ENCODE assay signal across 26 cellular contexts in the genomic region with DNA sequence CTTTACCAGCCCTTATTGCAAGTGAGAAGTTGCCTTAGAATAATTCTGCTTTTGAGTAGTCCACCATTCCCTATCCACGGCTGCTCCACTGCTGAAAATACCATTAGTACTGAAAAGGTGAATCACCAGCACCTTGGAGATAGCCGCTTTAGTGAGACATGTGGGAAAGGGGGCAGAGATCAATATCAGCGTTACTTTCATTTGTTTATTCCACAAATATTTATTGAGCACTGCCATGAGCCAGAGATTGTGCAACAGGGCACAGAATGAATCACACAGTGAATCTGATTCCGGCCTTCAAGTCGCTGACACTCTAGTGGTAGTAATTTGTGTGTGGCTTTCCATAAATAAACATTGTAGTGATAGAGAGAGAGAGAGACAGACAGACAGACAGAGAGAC. TPM values are rescaled to one million over a fixed set of nuclear protein-coding genes. Genes with fewer than 3 reads are reported as not detected.
DNase-seq lines count a peak whose midpoint lies in the region; ATAC-seq, FAIRE-seq and TF ChIP-seq lines count a peak whose summit lies in the region.
"Had no signal": no experiment of that assay in that cellular context is flagged by ENCODE, and none has a peak within 500 bp of the region (broad histone marks: within the 10 kb centered on the region; RNA-seq: fewer than 3 reads in every experiment).

No MANE protein-coding gene starts in this region.

- TF ChIP-seq CTCF in bronchial epithelial cell (IDR thresholded peaks at IDR 0.05; ENCODE audit: insufficient read depth, low read length, severe bottlenecking) (no peak), right lobe of liver (IDR thresholded peaks at IDR 0.05) (no peak)

- DNase-seq in HCEC 1CT (peak; percentile 24), NCI-H226 (peak; percentile 12), bronchial epithelial cell (ENCODE audit: low read depth) (peak; percentile 3), right lobe of liver (no peak), NCI-H1092 treated with DMSO at 0.1 percent for 48 hours (lab: John Stamatoyannopoulos, UW) (no peak), GM12892 (ENCODE audit: insufficient read length) (no peak)
- DNase-seq: AML-193; C1 segment of cervical spinal cord; CD8-positive, alpha-beta T cell; EL; GF-D8; Karpas-422; MM.1S; NCI-H1048; NCI-H1436 treated with DMSO at 0.1 percent for 48 hours; NCI-H1930; NCI-H345; NCI-H524; NCI-H774; NK-92 treated with Interleukin-12 subunit alpha and Interleukin-12 subunit beta, amount 100 ng/mL, for 24 hours had no signal

- FAIRE-seq in bronchial epithelial cell (lab: Jason Lieb, UNC) (no peak), GM12892 (lab: Jason Lieb, UNC) (no peak)
- FAIRE-seq: GM19239, H1 had no signal

- intact Hi-C loops in right lobe of liver (cut with DNase I): no loop called here

- TF ChIP-seq POLR2A in right lobe of liver (IDR thresholded peaks at IDR 0.05): no peak
- TF ChIP-seq POLR2A in GM12892 (IDR thresholded peaks at IDR 0.05; ENCODE audit: low read depth, low read length): no peak

- no peak overlapping the region for H3K27ac ChIP-seq in right lobe of liver

- 25% methylated on average over 5 of the region's 5 CpGs for WGBS in right lobe of liver (ENCODE audit: insufficient coverage, low coverage, low lambda C conversion rate, missing lambda C conversion rate)

- H3K9me3 ChIP-seq in right lobe of liver: no peaks in the 10 kb centered on the region

- no peaks in the 10 kb centered on the region for H3K27me3 ChIP-seq in bronchial epithelial cell (ENCODE audit: control insufficient read depth, insufficient read depth, low read length)
- H3K27me3 ChIP-seq in right lobe of liver: no peaks in the 10 kb centered on the region

- ATAC-seq in right lobe of liver (peak in 3 of 4 donors; percentile 26 to 85 (median 49)), GM21367 (IDR thresholded peaks at IDR 0.05; ENCODE audit: unreplicated experiment) (no peak)
- ATAC-seq: CD8-positive, alpha-beta T cell; Panc1; SK-N-SH treated with all-trans-retinoic acid at 6 μM for 48 hours had no signal

- no peaks in the 10 kb centered on the region for H3K4me1 ChIP-seq in right lobe of liver

- H3K36me3 ChIP-seq in bronchial epithelial cell (ENCODE audit: control insufficient read depth, insufficient read depth, low read length) (no peaks in the 10 kb centered on the region), right lobe of liver (no peaks in the 10 kb centered on the region)

- H3K4me3 ChIP-seq in bronchial epithelial cell (ENCODE audit: low read depth, low read length) (no peak overlapping the region), right lobe of liver (no peak overlapping the region)

RNA-seq across cellular contexts. Expression of gene MYO16, which starts 31.5 kb away (rescaled TPM):
- total RNA-seq in bronchial epithelial cell (not detected in 2 replicates), right lobe of liver (1 to 10 TPM in 3 of 6 experiments, under 1 TPM in 3; 0.43 to 2.7 (median 0.93) TPM)
- polyA plus RNA-seq in GM12892 (2012; ENCODE audit: missing spikeins): not detected
- total RNA-seq: A172 had no signal

Comparison
In these comparisons a context has a peak if more than half of its experiments do, and no peak if none do; other contexts are left out.
1. DNase-seq: peak in HCEC 1CT (single experiment), NCI-H226 (single experiment) and bronchial epithelial cell (single experiment); none in right lobe of liver (0 of 3), NCI-H1092 treated with DMSO at 0.1 percent for 48 hours (single experiment) and GM12892 (single experiment).